13 cellular contexts compared by ENCODE assay signal in genomic region chrX:136157187-136157586, GRCh38. TPM values are rescaled to one million over a fixed set of nuclear protein-coding genes. Genes with fewer than 3 reads are reported as not detected.
DNase-seq lines count a peak whose midpoint lies in the region; ATAC-seq and TF ChIP-seq lines count a peak whose summit lies in the region.
"Had no signal": no experiment of that assay in that cellular context is flagged by ENCODE, and none has a peak within 500 bp of the region (broad histone marks: within the 10 kb centered on the region; RNA-seq: fewer than 3 reads in every experiment).

No MANE protein-coding gene starts in this region.

- H2AFZ ChIP-seq in OCI-LY3 (ENCODE audit: low read depth, low read length) = no peak overlapping the region
- H2AFZ ChIP-seq in hepatocyte = no peak overlapping the region
- H2AFZ ChIP-seq in osteoblast (ENCODE audit: low read length) = no peak overlapping the region

- H3K36me3 ChIP-seq in OCI-LY3 (replicated peaks; ENCODE audit: low read depth, low read length) (no peaks in the 10 kb centered on the region), hepatocyte (replicated peaks; ENCODE audit: insufficient read depth, low read depth) (no peaks in the 10 kb centered on the region), uterus (no peaks in the 10 kb centered on the region), HAP-1 (replicated peaks) (no peaks in the 10 kb centered on the region), osteoblast (ENCODE audit: insufficient read depth, low read length) (no peaks in the 10 kb centered on the region)
- H3K36me3 ChIP-seq: SJSA1 had no signal

- no peak for TF ChIP-seq CTCF in OCI-LY3 (IDR thresholded peaks at IDR 0.05; ENCODE audit: low read depth, low read length)
- TF ChIP-seq CTCF in hepatocyte (IDR thresholded peaks at IDR 0.05; ENCODE audit: poor library complexity) = no peak
- no peak for TF ChIP-seq CTCF in uterus (IDR thresholded peaks at IDR 0.05)
- TF ChIP-seq CTCF in osteoblast (IDR thresholded peaks at IDR 0.05; ENCODE audit: extremely low read depth, low read depth, low read length) = no peak

- H3K79me2 ChIP-seq in OCI-LY3 (ENCODE audit: low read length) (no peaks in the 10 kb centered on the region), hepatocyte (no peaks in the 10 kb centered on the region), osteoblast (ENCODE audit: insufficient read depth, low read length) (no peaks in the 10 kb centered on the region)

- no peaks in the 10 kb centered on the region for H3K9me2 ChIP-seq in hepatocyte (replicated peaks; ENCODE audit: insufficient read depth)

- H3K4me3 ChIP-seq in OCI-LY3 (ENCODE audit: low read length) (no peak overlapping the region), hepatocyte (no peak overlapping the region), uterus (no peak overlapping the region), HAP-1 (no peak overlapping the region), osteoblast (ENCODE audit: insufficient read depth, low read length) (no peak overlapping the region)
- H3K4me3 ChIP-seq: SJSA1 had no signal

- TF ChIP-seq POLR2A in uterus (IDR thresholded peaks at IDR 0.05) = no peak

- peak overlapping the region; percentile 49 for H3K27ac Mint-ChIP-seq in activated naive CD8-positive, alpha-beta T cell treated with anti-CD3 and anti-CD28 coated beads, Interleukin-2, amount 10 ng/mL, durations not matched to agents 7 days and 5 days
- H3K27ac Mint-ChIP-seq in activated naive CD8-positive, alpha-beta T cell treated with anti-CD3 and anti-CD28 coated beads, Interleukin-2, amount 50 U/mL, for 24 hours = no peak overlapping the region
- H3K27ac Mint-ChIP-seq: HFFc6 had no signal

- POLR2A ChIA-PET in activated naive CD8-positive, alpha-beta T cell treated with anti-CD3 and anti-CD28 coated beads, Interleukin-2, amount 10 ng/mL, durations not matched to agents 7 days and 5 days (lab: Charles Lee) = no interaction called here

- no peak for ATAC-seq in activated naive CD8-positive, alpha-beta T cell treated with anti-CD3 and anti-CD28 coated beads, Interleukin-2, amount 10 ng/mL, durations not matched to agents 7 days and 5 days (ENCODE audit: low read depth)
- no peak for ATAC-seq in activated naive CD8-positive, alpha-beta T cell treated with anti-CD3 and anti-CD28 coated beads, Interleukin-2, amount 50 U/mL, for 24 hours

- H3K27ac ChIP-seq in OCI-LY3 (ENCODE audit: low read length) = no peak overlapping the region
- H3K27ac ChIP-seq in hepatocyte = peak overlapping the region; percentile 28
- peak overlapping the region; percentile 73 to 88 for H3K27ac ChIP-seq in uterus
- H3K27ac ChIP-seq in osteoblast (ENCODE audit: low read depth, low read length) = no peak overlapping the region
- H3K27ac ChIP-seq: epithelial cell of prostate, SJSA1 had no signal

- H3K4me2 ChIP-seq in OCI-LY3 (ENCODE audit: low read length) = peak overlapping the region; percentile 42
- no peak overlapping the region for H3K4me2 ChIP-seq in hepatocyte
- H3K4me2 ChIP-seq in osteoblast (ENCODE audit: insufficient read depth, low read length) = no peak overlapping the region

- peaks cover 10% of the 10 kb centered on the region for H3K4me1 ChIP-seq in OCI-LY3 (ENCODE audit: low read length)
- no peaks in the 10 kb centered on the region for H3K4me1 ChIP-seq in hepatocyte (ENCODE audit: insufficient read depth)
- no peaks in the 10 kb centered on the region for H3K4me1 ChIP-seq in uterus
- H3K4me1 ChIP-seq in HAP-1 = no peaks in the 10 kb centered on the region
- no peaks in the 10 kb centered on the region for H3K4me1 ChIP-seq in osteoblast (ENCODE audit: insufficient read depth, low read length)

- intact Hi-C loops in uterus (cut with DNase I; ENCODE audit: low total_unique reads) = no loop called here

- H3K36me3 Mint-ChIP-seq in activated naive CD8-positive, alpha-beta T cell treated with anti-CD3 and anti-CD28 coated beads, Interleukin-2, amount 10 ng/mL, durations not matched to agents 7 days and 5 days = no peaks in the 10 kb centered on the region
- no peaks in the 10 kb centered on the region for H3K36me3 Mint-ChIP-seq in activated naive CD8-positive, alpha-beta T cell treated with anti-CD3 and anti-CD28 coated beads, Interleukin-2, amount 50 U/mL, for 24 hours (ENCODE audit: low read depth)

- peak overlapping the region; percentile 51 for H3K4me3 Mint-ChIP-seq in activated naive CD8-positive, alpha-beta T cell treated with anti-CD3 and anti-CD28 coated beads, Interleukin-2, amount 10 ng/mL, durations not matched to agents 7 days and 5 days
- H3K4me3 Mint-ChIP-seq in activated naive CD8-positive, alpha-beta T cell treated with anti-CD3 and anti-CD28 coated beads, Interleukin-2, amount 50 U/mL, for 24 hours = no peak overlapping the region
- H3K4me3 Mint-ChIP-seq: HFFc6 had no signal

- 57% methylated on average over 3 of the region's 3 CpGs for whole genome bisulfite sequencing in hepatocyte (ENCODE audit: low lambda C conversion rate, missing lambda C conversion rate)

- no peaks in the 10 kb centered on the region for H4K20me1 ChIP-seq in OCI-LY3 (ENCODE audit: insufficient read depth, low read length)
- H4K20me1 ChIP-seq in hepatocyte (ENCODE audit: insufficient read depth, poor library complexity, severe bottlenecking) = no peaks in the 10 kb centered on the region
- no peaks in the 10 kb centered on the region for H4K20me1 ChIP-seq in osteoblast (ENCODE audit: insufficient read depth, low read length)

- H3K27me3 ChIP-seq in OCI-LY3 (ENCODE audit: low read depth, low read length) (no peaks in the 10 kb centered on the region), hepatocyte (no peaks in the 10 kb centered on the region), uterus (no peaks in the 10 kb centered on the region), HAP-1 (ENCODE audit: low read depth) (no peaks in the 10 kb centered on the region), osteoblast (ENCODE audit: insufficient read depth, low read length) (no peaks in the 10 kb centered on the region)
- H3K27me3 ChIP-seq: SJSA1 had no signal

- no peaks in the 10 kb centered on the region for H3K9me3 Mint-ChIP-seq in activated naive CD8-positive, alpha-beta T cell treated with anti-CD3 and anti-CD28 coated beads, Interleukin-2, amount 10 ng/mL, durations not matched to agents 7 days and 5 days
- no peaks in the 10 kb centered on the region for H3K9me3 Mint-ChIP-seq in activated naive CD8-positive, alpha-beta T cell treated with anti-CD3 and anti-CD28 coated beads, Interleukin-2, amount 50 U/mL, for 24 hours
- H3K9me3 Mint-ChIP-seq: HFFc6 had no signal

- no peak for DNase-seq in activated naive CD8-positive, alpha-beta T cell treated with anti-CD3 and anti-CD28 coated beads, Interleukin-2, amount 10 ng/mL, durations not matched to agents 7 days and 5 days
- DNase-seq in activated naive CD8-positive, alpha-beta T cell treated with anti-CD3 and anti-CD28 coated beads, Interleukin-2, amount 50 U/mL, for 24 hours = no peak
- DNase-seq in hepatocyte (ENCODE audit: low spot score) (no peak), uterus (no peak), AML-193 (lab: John Stamatoyannopoulos, UW) (no peak), HAP-1 (ENCODE audit: low spot score in 2 of 2) (no peak), osteoblast (ENCODE audit: insufficient read length, low spot score, missing footprints) (no peak)
- DNase-seq: activated CD4-positive, alpha-beta T cell treated with anti-CD3 and anti-CD28 coated beads, Interleukin-2, amount 50 U/mL, for 48 hours; HFFc6; islet precursor cell had no signal

- peaks cover 15% of the 10 kb centered on the region for H3K4me1 Mint-ChIP-seq in activated naive CD8-positive, alpha-beta T cell treated with anti-CD3 and anti-CD28 coated beads, Interleukin-2, amount 10 ng/mL, durations not matched to agents 7 days and 5 days
- H3K4me1 Mint-ChIP-seq in activated naive CD8-positive, alpha-beta T cell treated with anti-CD3 and anti-CD28 coated beads, Interleukin-2, amount 50 U/mL, for 24 hours = peaks cover 2% of the 10 kb centered on the region

- H3K9ac ChIP-seq in OCI-LY3 (ENCODE audit: low read length) = no peak overlapping the region

- H3K27me3 Mint-ChIP-seq in activated naive CD8-positive, alpha-beta T cell treated with anti-CD3 and anti-CD28 coated beads, Interleukin-2, amount 10 ng/mL, durations not matched to agents 7 days and 5 days = no peaks in the 10 kb centered on the region
- no peaks in the 10 kb centered on the region for H3K27me3 Mint-ChIP-seq in activated naive CD8-positive, alpha-beta T cell treated with anti-CD3 and anti-CD28 coated beads, Interleukin-2, amount 50 U/mL, for 24 hours

- H3K9me3 ChIP-seq in OCI-LY3 (ENCODE audit: insufficient read depth, low read length) = no peaks in the 10 kb centered on the region
- no peaks in the 10 kb centered on the region for H3K9me3 ChIP-seq in hepatocyte (ENCODE audit: low read depth)
- H3K9me3 ChIP-seq in uterus = no peaks in the 10 kb centered on the region
- H3K9me3 ChIP-seq in HAP-1 = no peaks in the 10 kb centered on the region
- no peaks in the 10 kb centered on the region for H3K9me3 ChIP-seq in osteoblast (ENCODE audit: low read depth, low read length)
- H3K9me3 ChIP-seq: SJSA1 had no signal

- in situ Hi-C loops in HAP-1 (cut with MboI; ENCODE audit: low sequenced_read_pairs) = no loop called here

RNA-seq across cellular contexts. Expression of gene FHL1, which starts 9.9 kb away (rescaled TPM):
- 10 to 100 TPM; 13.4 to 19.2 TPM for total RNA-seq in activated naive CD8-positive, alpha-beta T cell treated with anti-CD3 and anti-CD28 coated beads, Interleukin-2, amount 10 ng/mL, durations not matched to agents 7 days and 5 days
- total RNA-seq in hepatocyte (40.0 and 55.3 TPM in 2 replicates), uterus (100 to 1,000 TPM; 279 to 745 (median 469) TPM), osteoblast (51.8 and 68.7 TPM in 2 replicates)
- 28.2 and 31.5 TPM in 2 replicates for polyA plus RNA-seq in hepatocyte

Comparison
In these comparisons a context has a peak if more than half of its experiments do, and no peak if none do; other contexts are left out.
1. H3K27ac ChIP-seq: peak in hepatocyte (single experiment) and uterus (2 of 2); none in OCI-LY3 (single experiment) and osteoblast (single experiment).